25 cellular contexts compared by ENCODE assay signal in the genomic region with DNA sequence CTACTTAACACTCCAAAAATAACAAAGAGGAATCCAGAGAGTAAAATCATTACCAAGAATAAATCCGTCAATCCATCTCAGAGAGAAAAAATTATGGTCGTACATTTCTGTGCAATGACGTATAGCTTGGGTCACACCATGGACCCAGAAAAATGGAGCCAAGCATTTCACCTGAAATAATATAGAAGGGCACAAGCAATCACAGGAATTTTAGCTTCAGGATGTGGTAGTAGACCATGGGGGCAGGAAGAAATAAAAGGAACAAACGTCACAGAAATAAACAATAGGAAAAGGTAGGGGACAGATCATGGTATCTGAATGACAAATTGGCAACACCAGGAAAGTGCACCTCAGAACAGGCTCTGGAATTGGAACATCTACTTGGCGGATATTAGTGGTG.
"Had no signal": no experiment of that assay in that cellular context is flagged by ENCODE, and none has a peak within 500 bp of the region (broad histone marks: within the 10 kb centered on the region; RNA-seq: fewer than 3 reads in every experiment).

No MANE protein-coding gene starts in this region.

- H3K27ac Mint-ChIP-seq: dendritic cell treated with granulocyte-macrophage colony-stimulating factor and Interleukin-4, amounts not matched to agents 40 ng/mL and 50 ng/mL, for 4 days; effector memory CD8-positive, alpha-beta T cell; endodermal cell had no signal

- H3K4me3 ChIP-seq: colonic mucosa, coronary artery, dorsolateral prefrontal cortex, esophagus muscularis mucosa, esophagus squamous epithelium, gastrocnemius medialis, heart left ventricle, heart right ventricle, hepatocyte had no signal

- H3K9me3 Mint-ChIP-seq: dendritic cell treated with granulocyte-macrophage colony-stimulating factor and Interleukin-4, amounts not matched to agents 40 ng/mL and 50 ng/mL, for 4 days; endodermal cell had no signal

- H3K4me1 ChIP-seq: colonic mucosa, esophagus muscularis mucosa had no signal

- H3K9me3 ChIP-seq: colonic mucosa, esophagus muscularis mucosa, esophagus squamous epithelium, gastrocnemius medialis had no signal

- DNase-seq: colonic mucosa; cortex of kidney; dermis blood vessel endothelial cell; dorsolateral prefrontal cortex; effector CD4-positive, alpha-beta T cell; effector CD8-positive, alpha-beta T cell; effector memory CD4-positive, alpha-beta T cell; effector memory CD8-positive, alpha-beta T cell; endodermal cell; erythroblast; esophagus squamous epithelium; foreskin fibroblast; foreskin keratinocyte; foreskin melanocyte; gastrocnemius medialis; glutamatergic neuron; head of caudate nucleus; heart left ventricle; heart right ventricle had no signal

- H3K27me3 ChIP-seq: colonic mucosa, dorsolateral prefrontal cortex, esophagus muscularis mucosa, esophagus squamous epithelium, foreskin keratinocyte, gastrocnemius medialis, heart left ventricle, heart right ventricle, hepatocyte had no signal

- H3K4me3 Mint-ChIP-seq: dendritic cell treated with granulocyte-macrophage colony-stimulating factor and Interleukin-4, amounts not matched to agents 40 ng/mL and 50 ng/mL, for 4 days; effector memory CD8-positive, alpha-beta T cell; endodermal cell had no signal

- H3K27ac ChIP-seq: colonic mucosa, coronary artery, epithelial cell of prostate, esophagus muscularis mucosa, esophagus squamous epithelium, foreskin keratinocyte, gastrocnemius medialis, heart left ventricle, hepatocyte had no signal

- ATAC-seq: effector memory CD8-positive, alpha-beta T cell; esophagus mucosa; foreskin keratinocyte; gastrocnemius medialis; heart left ventricle; heart right ventricle had no signal

- H3K27me3 Mint-ChIP-seq: dendritic cell treated with granulocyte-macrophage colony-stimulating factor and Interleukin-4, amounts not matched to agents 40 ng/mL and 50 ng/mL, for 4 days; effector memory CD8-positive, alpha-beta T cell had no signal

- H3K36me3 ChIP-seq: colonic mucosa, esophagus muscularis mucosa, esophagus squamous epithelium, gastrocnemius medialis, heart left ventricle, heart right ventricle had no signal
